Comparison of ENCODE assay signal across 8 cellular contexts in the genomic region with DNA sequence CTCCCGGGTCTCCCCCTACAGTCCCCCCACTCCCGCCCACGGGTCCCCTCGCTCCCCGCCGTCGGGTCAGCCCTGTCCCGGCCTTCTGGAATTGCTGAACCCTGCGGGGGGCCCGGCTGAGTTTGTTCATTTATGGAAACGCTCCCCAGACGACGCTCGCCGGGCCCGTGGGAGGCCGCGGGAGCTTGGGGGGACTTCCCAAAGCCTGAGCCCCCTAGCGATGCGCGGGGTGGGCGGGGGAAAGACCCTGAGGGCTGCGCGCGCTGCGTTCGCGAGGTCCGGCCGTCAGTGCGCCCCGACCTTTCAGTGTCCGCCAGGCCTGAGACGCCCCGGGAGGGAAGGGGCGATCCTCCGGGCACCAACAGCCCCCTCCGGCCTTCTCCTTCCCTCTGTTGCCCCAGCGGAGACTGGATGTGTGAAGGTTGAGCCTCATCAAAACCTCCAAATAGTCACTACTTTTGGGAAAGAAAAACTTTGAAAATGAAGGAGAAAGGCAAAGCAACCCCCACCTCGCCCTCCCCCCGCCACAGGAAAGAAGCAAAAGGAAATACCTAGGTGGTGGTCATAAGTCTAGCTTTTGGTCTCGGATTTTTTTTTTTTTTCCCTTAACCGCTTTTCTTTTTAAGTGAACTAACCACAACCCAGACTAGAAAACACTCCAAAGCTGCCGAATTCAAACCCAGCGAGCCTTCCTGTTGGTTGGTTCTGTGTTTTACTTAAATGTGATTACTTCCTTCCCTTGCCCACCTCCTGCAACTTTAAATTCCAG. TPM values are rescaled to one million over a fixed set of nuclear protein-coding genes. Genes with fewer than 3 reads are reported as not detected.
A peak's percentile ranks its signal among the peaks of the same experiment; 100 is the strongest.
DNase-seq lines count a peak whose midpoint lies in the region; ATAC-seq and TF ChIP-seq lines count a peak whose summit lies in the region.

No MANE protein-coding gene starts in this region.

- CTCF ChIA-PET in activated naive CD4-positive, alpha-beta T cell treated with anti-CD3 and anti-CD28 coated beads for 36 hours (lab: Charles Lee), result interaction anchor here (0.7 to 1.1 kb wide), 2 partner anchors 8 to 95 kb away, joined by 4 to 7 read pairs; no protein-coding TSS in a partner anchor

- peak overlapping the region; percentile 32 for H3K9ac ChIP-seq in HUES6 (ENCODE audit: low read length)

- TF ChIP-seq CTCF in neural crest cell (conservative IDR thresholded peaks at IDR 0.05), result no peak

- H3K36me3 Mint-ChIP-seq in activated naive CD4-positive, alpha-beta T cell treated with anti-CD3 and anti-CD28 coated beads for 36 hours (ENCODE audit: low read depth), result no peaks in the 10 kb centered on the region
- peaks cover 5% of the 10 kb centered on the region for H3K36me3 Mint-ChIP-seq in central memory CD8-positive, alpha-beta T cell (ENCODE audit: insufficient read depth)
- H3K36me3 Mint-ChIP-seq in neural crest cell (ENCODE audit: low read depth), result no peaks in the 10 kb centered on the region

- DNase-seq in activated naive CD4-positive, alpha-beta T cell treated with anti-CD3 and anti-CD28 coated beads for 36 hours, result peak; percentile 42
- no peak for DNase-seq in activated naive CD4-positive, alpha-beta T cell (lab: John Stamatoyannopoulos, UW)
- no peak for DNase-seq in central memory CD8-positive, alpha-beta T cell (ENCODE audit: low spot score in 2 of 2)
- DNase-seq in neural crest cell (ENCODE audit: low read depth, low spot score) (no peak), AML-193 (lab: John Stamatoyannopoulos, UW) (no peak), hippocampal formation (lab: John Stamatoyannopoulos, UW) (no peak)

- peak overlapping the region; percentile 38 for H3K4me3 Mint-ChIP-seq in activated naive CD4-positive, alpha-beta T cell treated with anti-CD3 and anti-CD28 coated beads for 36 hours
- H3K4me3 Mint-ChIP-seq in central memory CD8-positive, alpha-beta T cell, result peak overlapping the region; percentile 68
- peak overlapping the region; percentile 25 for H3K4me3 Mint-ChIP-seq in neural crest cell

- peaks cover 65% of the 10 kb centered on the region for H3K27me3 ChIP-seq in HUES6 (ENCODE audit: control insufficient read depth, insufficient read depth, low read length)

- peaks cover 79% of the 10 kb centered on the region for H3K27me3 Mint-ChIP-seq in activated naive CD4-positive, alpha-beta T cell treated with anti-CD3 and anti-CD28 coated beads for 36 hours (ENCODE audit: low read depth)
- peaks cover 88% of the 10 kb centered on the region for H3K27me3 Mint-ChIP-seq in central memory CD8-positive, alpha-beta T cell
- peaks cover 90% of the 10 kb centered on the region for H3K27me3 Mint-ChIP-seq in neural crest cell (ENCODE audit: low read depth)

- no peak overlapping the region for H3K27ac Mint-ChIP-seq in activated naive CD4-positive, alpha-beta T cell treated with anti-CD3 and anti-CD28 coated beads for 36 hours
- H3K27ac Mint-ChIP-seq in central memory CD8-positive, alpha-beta T cell (ENCODE audit: low read depth), result no peak overlapping the region
- no peak overlapping the region for H3K27ac Mint-ChIP-seq in neural crest cell (ENCODE audit: unreplicated experiment)

- H3K27ac ChIP-seq in HUES6 (ENCODE audit: low read depth, low read length), result no peak overlapping the region

- peaks cover 10% of the 10 kb centered on the region for H3K4me1 Mint-ChIP-seq in activated naive CD4-positive, alpha-beta T cell treated with anti-CD3 and anti-CD28 coated beads for 36 hours (ENCODE audit: low read depth)
- peaks cover 13% of the 10 kb centered on the region for H3K4me1 Mint-ChIP-seq in central memory CD8-positive, alpha-beta T cell
- peaks cover 4% of the 10 kb centered on the region for H3K4me1 Mint-ChIP-seq in neural crest cell

- peak overlapping the region; percentile 56 for H3K4me3 ChIP-seq in HUES6 (ENCODE audit: low read depth, low read length)

- intact Hi-C loops in activated naive CD4-positive, alpha-beta T cell treated with anti-CD3 and anti-CD28 coated beads for 36 hours (cut with micrococcal nuclease), result loop anchor here (2.0 kb wide), 1 partner anchor 40 kb away; no protein-coding TSS in a partner anchor

- H3K36me3 ChIP-seq in HUES6 (ENCODE audit: control insufficient read depth, insufficient read depth, low read length), result no peaks in the 10 kb centered on the region

- peaks cover 12% of the 10 kb centered on the region for H3K4me1 ChIP-seq in HUES6 (ENCODE audit: control insufficient read depth, insufficient read depth, low read length)

- H3K9me3 ChIP-seq in HUES6 (ENCODE audit: control insufficient read depth, insufficient read depth, low read depth, low read length), result no peaks in the 10 kb centered on the region

- peak; percentile 73 for ATAC-seq in central memory CD8-positive, alpha-beta T cell (replicated peaks; ENCODE audit: extremely low read depth, poor library complexity, severe bottlenecking)
- ATAC-seq in GM18858 (IDR thresholded peaks at IDR 0.05; ENCODE audit: unreplicated experiment), result no peak

- H3K9me3 Mint-ChIP-seq in activated naive CD4-positive, alpha-beta T cell treated with anti-CD3 and anti-CD28 coated beads for 36 hours, result no peaks in the 10 kb centered on the region
- H3K9me3 Mint-ChIP-seq in central memory CD8-positive, alpha-beta T cell, result no peaks in the 10 kb centered on the region
- no peaks in the 10 kb centered on the region for H3K9me3 Mint-ChIP-seq in neural crest cell

RNA-seq across cellular contexts. Expression of a gene that starts 0.5 kb away (rescaled TPM):
- total RNA-seq in activated naive CD4-positive, alpha-beta T cell treated with anti-CD3 and anti-CD28 coated beads for 36 hours, result not detected
- total RNA-seq in neural crest cell, result not detected in 2 replicates

RNA-seq across cellular contexts. Expression of a gene that starts 37.4 kb away (rescaled TPM):
- 1 to 10 TPM; 3.0 to 3.1 TPM for total RNA-seq in activated naive CD4-positive, alpha-beta T cell treated with anti-CD3 and anti-CD28 coated beads for 36 hours
- 8.2 and 8.5 TPM in 2 replicates for total RNA-seq in neural crest cell

RNA-seq across cellular contexts. Expression of a gene that starts 41.8 kb away (rescaled TPM):
- 100 to 1,000 TPM; 466 to 514 TPM for total RNA-seq in activated naive CD4-positive, alpha-beta T cell treated with anti-CD3 and anti-CD28 coated beads for 36 hours
- 203 and 210 TPM in 2 replicates for total RNA-seq in neural crest cell
